In genomic region chrX:31633349-31633748, GRCh38 we compare ENCODE assay signal across 23 cellular contexts.
DNase-seq lines count a peak whose midpoint lies in the region; ATAC-seq, FAIRE-seq and TF ChIP-seq lines count a peak whose summit lies in the region.
"Had no signal": no experiment of that assay in that cellular context is flagged by ENCODE, and none has a peak within 500 bp of the region (broad histone marks: within the 10 kb centered on the region; RNA-seq: fewer than 3 reads in every experiment).

No MANE protein-coding gene starts in this region.

- H3K27ac Mint-ChIP-seq in astrocyte (ENCODE audit: unreplicated experiment) (no peak overlapping the region), neural progenitor cell (no peak overlapping the region)
- H3K27ac Mint-ChIP-seq: B cell; CD4-positive, CD25-positive, alpha-beta regulatory T cell; CD8-positive, alpha-beta T cell had no signal

- H4K20me1 ChIP-seq in astrocyte (ENCODE audit: insufficient read depth, low read length) = no peaks in the 10 kb centered on the region
- no peaks in the 10 kb centered on the region for H4K20me1 ChIP-seq in neural progenitor cell (ENCODE audit: low read depth)
- H4K20me1 ChIP-seq: BLaER1 had no signal

- FAIRE-seq in A549 (lab: Jason Lieb, UNC) = peak; percentile 67
- peak; percentile 56 for FAIRE-seq in astrocyte (lab: Jason Lieb, UNC)
- FAIRE-seq in urothelium cell line (lab: Jason Lieb, UNC) = no peak
- FAIRE-seq: GM12878, GM19239, H1 had no signal

- DNase-seq in A549 (ENCODE audit: low read depth in 1 of 2, low spot score in 1 of 2) (no peak), astrocyte (ENCODE audit: low read depth) (no peak), mucosa of descending colon (no peak), NCI-H2227 (lab: John Stamatoyannopoulos, UW; ENCODE audit: unreplicated experiment) (no peak), mesenteric fat pad (ENCODE audit: low spot score) (no peak), urothelium cell line (ENCODE audit: low spot score) (no peak), neural progenitor cell (ENCODE audit: low spot score) (no peak)
- DNase-seq: Caco-2; CD4-positive, CD25-positive, alpha-beta regulatory T cell; CD8-positive, alpha-beta T cell; DMS153; DND-41; GDM1; GM23248; H7; HCEC 1CT had no signal

- H3K9me3 Mint-ChIP-seq in astrocyte (ENCODE audit: unreplicated experiment) (no peaks in the 10 kb centered on the region), neural progenitor cell (no peaks in the 10 kb centered on the region)
- H3K9me3 Mint-ChIP-seq: CD8-positive, alpha-beta T cell had no signal

- ATAC-seq in A549 (no peak), mucosa of descending colon (peak; percentile 88)
- ATAC-seq: CD8-positive, alpha-beta T cell; GM12878 had no signal

- H3K4me1 ChIP-seq in A549 (no peaks in the 10 kb centered on the region), HEK293 (ENCODE audit: control insufficient read depth, insufficient read depth, low read length) (peaks cover 7% of the 10 kb centered on the region; the same call in 1 of the 2 replicates), astrocyte (ENCODE audit: insufficient read depth, low read length) (no peaks in the 10 kb centered on the region), mucosa of descending colon (ENCODE audit: low read depth) (peaks cover 10% of the 10 kb centered on the region), neural progenitor cell (no peaks in the 10 kb centered on the region)
- H3K4me1 ChIP-seq: BLaER1, Caco-2 had no signal

- no peaks in the 10 kb centered on the region for H3K4me1 Mint-ChIP-seq in astrocyte (ENCODE audit: low read depth, unreplicated experiment)
- H3K4me1 Mint-ChIP-seq in neural progenitor cell = peaks cover 24% of the 10 kb centered on the region
- H3K4me1 Mint-ChIP-seq: B cell; CD4-positive, CD25-positive, alpha-beta regulatory T cell had no signal

- intact Hi-C loops in mucosa of descending colon (cut with DNase I, micrococcal nuclease) = no loop called here

- H3K4me2 ChIP-seq in A549 (no peak overlapping the region), astrocyte (ENCODE audit: low read length) (no peak overlapping the region), neural progenitor cell (no peak overlapping the region)
- H3K4me2 ChIP-seq: BLaER1 had no signal

- no peaks in the 10 kb centered on the region for H3K79me2 ChIP-seq in astrocyte (ENCODE audit: insufficient read depth, low read length)
- no peaks in the 10 kb centered on the region for H3K79me2 ChIP-seq in neural progenitor cell (ENCODE audit: low read depth)

- H2AFZ ChIP-seq in astrocyte (ENCODE audit: low read depth, low read length) (no peak overlapping the region), neural progenitor cell (replicated peaks) (no peak overlapping the region)
- H2AFZ ChIP-seq: GM23248 had no signal

- no peaks in the 10 kb centered on the region for H3K27me3 ChIP-seq in astrocyte (ENCODE audit: insufficient read depth, low read length)
- H3K27me3 ChIP-seq in neural progenitor cell = no peaks in the 10 kb centered on the region

- no peak overlapping the region for H3K9ac ChIP-seq in astrocyte (ENCODE audit: low read length)
- no peak overlapping the region for H3K9ac ChIP-seq in neural progenitor cell
- H3K9ac ChIP-seq: BLaER1, GM23248 had no signal

- H3K4me3 ChIP-seq in A549 (no peak overlapping the region), HEK293 (ENCODE audit: low read depth, low read length) (no peak overlapping the region), astrocyte (ENCODE audit: insufficient read depth, low read depth, low read length) (no peak overlapping the region), mucosa of descending colon (no peak overlapping the region), neural progenitor cell (no peak overlapping the region)
- H3K4me3 ChIP-seq: BLaER1, GM12878, GM23248 had no signal

- no peaks in the 10 kb centered on the region for H3K9me3 ChIP-seq in A549
- H3K9me3 ChIP-seq in HEK293 (ENCODE audit: control insufficient read depth, insufficient read depth, low read depth, low read length) = no peaks in the 10 kb centered on the region
- H3K9me3 ChIP-seq in astrocyte (ENCODE audit: insufficient read depth, low read depth, low read length) = no peaks in the 10 kb centered on the region
- H3K9me3 ChIP-seq in mucosa of descending colon = no peaks in the 10 kb centered on the region
- no peaks in the 10 kb centered on the region for H3K9me3 ChIP-seq in neural progenitor cell (ENCODE audit: low read depth)
- H3K9me3 ChIP-seq: BLaER1, Caco-2 had no signal

- H3K27me3 Mint-ChIP-seq in astrocyte (ENCODE audit: low read depth, unreplicated experiment) = no peaks in the 10 kb centered on the region
- H3K27me3 Mint-ChIP-seq in neural progenitor cell (ENCODE audit: insufficient read depth, low read depth) = no peaks in the 10 kb centered on the region
- H3K27me3 Mint-ChIP-seq: B cell; CD4-positive, CD25-positive, alpha-beta regulatory T cell had no signal

- no peaks in the 10 kb centered on the region for H3F3A ChIP-seq in neural progenitor cell (ENCODE audit: low read depth)

- H3K36me3 Mint-ChIP-seq in astrocyte (ENCODE audit: low read depth, unreplicated experiment) = no peaks in the 10 kb centered on the region
- H3K36me3 Mint-ChIP-seq in neural progenitor cell = no peaks in the 10 kb centered on the region
- H3K36me3 Mint-ChIP-seq: CD4-positive, CD25-positive, alpha-beta regulatory T cell; CD8-positive, alpha-beta T cell had no signal

- CTCF ChIA-PET in A549 (lab: Yijun Ruan, JAX) = no interaction called here
- CTCF ChIA-PET in HEK293 (lab: Yijun Ruan, JAX) = interaction anchor here (0.6 kb wide), 1 partner anchor 684 kb away, joined by 4 read pairs; no protein-coding TSS in a partner anchor

- TF ChIP-seq RAD21 in A549 (conservative IDR thresholded peaks at IDR 0.05 in 1 of 2, IDR thresholded peaks at IDR 0.05 in 1 of 2) = no peak

- no peak for TF ChIP-seq CTCF in A549 (IDR thresholded peaks at IDR 0.05)
- TF ChIP-seq CTCF in HEK293 (tag by site-specific recombination; IDR thresholded peaks at IDR 0.05) = no peak
- no peak for TF ChIP-seq CTCF in astrocyte (IDR thresholded peaks at IDR 0.05; ENCODE audit: insufficient read depth, low read depth, low read length)
- no peak for TF ChIP-seq CTCF in mucosa of descending colon (IDR thresholded peaks at IDR 0.05)
- TF ChIP-seq CTCF in neural progenitor cell (IDR thresholded peaks at IDR 0.05) = no peak

- no peaks in the 10 kb centered on the region for H3K36me3 ChIP-seq in HEK293 (ENCODE audit: control insufficient read depth in 2 of 2, insufficient read depth in 1 of 2, low read length in 2 of 2)
- no peaks in the 10 kb centered on the region for H3K36me3 ChIP-seq in astrocyte (ENCODE audit: insufficient read depth, low read length)
- no peaks in the 10 kb centered on the region for H3K36me3 ChIP-seq in mucosa of descending colon (ENCODE audit: low read depth)
- no peaks in the 10 kb centered on the region for H3K36me3 ChIP-seq in neural progenitor cell
- H3K36me3 ChIP-seq: BLaER1 had no signal

- no peak overlapping the region for H3K27ac ChIP-seq in A549
- no peak overlapping the region for H3K27ac ChIP-seq in HEK293 (ENCODE audit: extremely low read depth, low read depth, low read length)
- H3K27ac ChIP-seq in astrocyte (ENCODE audit: low read depth, low read length) = no peak overlapping the region
- no peak overlapping the region for H3K27ac ChIP-seq in neural progenitor cell
- H3K27ac ChIP-seq: BLaER1, C4-2B, GM23248 had no signal

- H3K4me3 Mint-ChIP-seq in astrocyte (ENCODE audit: unreplicated experiment) (no peak overlapping the region), neural progenitor cell (no peak overlapping the region)
- H3K4me3 Mint-ChIP-seq: B cell; CD4-positive, CD25-positive, alpha-beta regulatory T cell; CD8-positive, alpha-beta T cell had no signal

- WGBS in A549 (ENCODE audit: missing lambda C conversion rate) = 5% methylated on average over 2 of the region's 2 CpGs

- TF ChIP-seq POLR2A in A549 (IDR thresholded peaks at IDR 0.05; ENCODE audit: low read length) = no peak

- TF ChIP-seq EP300 in A549 (IDR thresholded peaks at IDR 0.05) = no peak

- POLR2A ChIA-PET in A549 (lab: Yijun Ruan, JAX) (no interaction called here), HEK293 (lab: Yijun Ruan, JAX) (no interaction called here)

TF ChIP-seq in A549, 52 proteins besides CTCF, POLR2A, EP300 and RAD21 (continues in another document):
- no peak for TF ChIP-seq SREBF2 (IDR thresholded peaks at IDR 0.05)
- TF ChIP-seq BHLHE40 (IDR thresholded peaks at IDR 0.05; ENCODE audit: low read depth, low read length) = no peak
- TF ChIP-seq FOSL2 (IDR thresholded peaks at IDR 0.05) = no peak
- TF ChIP-seq FOSL2 (CRISPR knock-in tag; IDR thresholded peaks at IDR 0.05) = no peak
- TF ChIP-seq KDM5A (IDR thresholded peaks at IDR 0.05) = no peak
- TF ChIP-seq SMC3 (IDR thresholded peaks at IDR 0.05) = no peak
- no peak for TF ChIP-seq ESRRA (IDR thresholded peaks at IDR 0.05; ENCODE audit: borderline replicate concordance, low read length)
- TF ChIP-seq CHD4 (IDR thresholded peaks at IDR 0.05; ENCODE audit: borderline replicate concordance) = no peak
- TF ChIP-seq ZNF302 (CRISPR knock-in tag; IDR thresholded peaks at IDR 0.05) = no peak
- TF ChIP-seq HDAC2 (IDR thresholded peaks at IDR 0.05) = no peak
- no peak for TF ChIP-seq RCOR1 (IDR thresholded peaks at IDR 0.05; ENCODE audit: low read depth, low read length)
- TF ChIP-seq ZSCAN20 (CRISPR knock-in tag; IDR thresholded peaks at IDR 0.05) = no peak

TF ChIP-seq in HEK293, 187 proteins besides CTCF, POLR2A, EP300 and RAD21 (continues in another document):
- TF ChIP-seq KLF7 (tag by site-specific recombination; IDR thresholded peaks at IDR 0.05; ENCODE audit: borderline replicate concordance) = no peak
- no peak for TF ChIP-seq ZNF16 (tag by site-specific recombination; IDR thresholded peaks at IDR 0.05; ENCODE audit: low read depth)
- TF ChIP-seq ZNF623 (tag by site-specific recombination; IDR thresholded peaks at IDR 0.05) = no peak
- TF ChIP-seq ZNF140 (tag by site-specific recombination; IDR thresholded peaks at IDR 0.05) = no peak
- no peak for TF ChIP-seq ZNF169 (tag by site-specific recombination; IDR thresholded peaks at IDR 0.05)
- TF ChIP-seq ZNF416 (tag by site-specific recombination; IDR thresholded peaks at IDR 0.05) = no peak
- 0 out of 2 replicates have a peak, but pooled peaks have one; percentile 7 for TF ChIP-seq PRDM6 (tag by site-specific recombination; IDR thresholded peaks at IDR 0.05)
